Comparison of ENCODE assay signal across 8 cellular contexts in genomic region chr18:34977787-34978532, GRCh38.
DNase-seq lines count a peak whose midpoint lies in the region; ATAC-seq and TF ChIP-seq lines count a peak whose summit lies in the region.

No MANE protein-coding gene starts in this region.

- POLR2A ChIA-PET in BJ (lab: Charles Lee), result no interaction called here

- H4K20me1 ChIP-seq in KMS-11 (ENCODE audit: insufficient read depth) (no peaks in the 10 kb centered on the region), mammary epithelial cell (ENCODE audit: insufficient read depth, low read length) (no peaks in the 10 kb centered on the region)

- in situ Hi-C loops in mammary epithelial cell (cut with MboI; ENCODE audit: low sequenced_read_pairs in 2 of 2), result no loop called here

- peaks cover 18% of the 10 kb centered on the region for H3K27me3 ChIP-seq in BJ (ENCODE audit: control insufficient read depth, insufficient read depth, low read length)
- H3K27me3 ChIP-seq in KMS-11 (ENCODE audit: insufficient read depth, low read depth), result no peaks in the 10 kb centered on the region; the same call in 1 of the 2 replicates
- peaks cover 15% of the 10 kb centered on the region for H3K27me3 ChIP-seq in mammary epithelial cell (ENCODE audit: insufficient read depth, low read length)

- peak overlapping the region; percentile 97 for H2AFZ ChIP-seq in KMS-11 (ENCODE audit: low read depth)
- peak overlapping the region; percentile 73 for H2AFZ ChIP-seq in mammary epithelial cell (ENCODE audit: low read depth, low read length)

- TF ChIP-seq CTCF in BJ (IDR thresholded peaks at IDR 0.05; ENCODE audit: insufficient read depth, low read depth, low read length), result no peak
- 0 out of 2 replicates have a peak, but pooled peaks have one; percentile 18 for TF ChIP-seq CTCF in KMS-11 (conservative IDR thresholded peaks at IDR 0.05; ENCODE audit: low read depth, low read length)
- no peak for TF ChIP-seq CTCF in VCaP (conservative IDR thresholded peaks at IDR 0.05)
- TF ChIP-seq CTCF in mammary epithelial cell (conservative IDR thresholded peaks at IDR 0.05 in 1 of 2, IDR thresholded peaks at IDR 0.05 in 1 of 2; ENCODE audit: extremely low read depth in 1 of 2, insufficient read depth in 1 of 2, low read depth in 1 of 2, low read length in 2 of 2), result no peak

- H3K4me1 ChIP-seq in KMS-11 (ENCODE audit: low read depth, poor library complexity, severe bottlenecking), result peaks cover 12% of the 10 kb centered on the region
- peaks cover 28% of the 10 kb centered on the region for H3K4me1 ChIP-seq in mammary epithelial cell (ENCODE audit: insufficient read depth, low read length)

- H3K79me2 ChIP-seq in KMS-11 (ENCODE audit: insufficient read depth, low read depth), result no peaks in the 10 kb centered on the region
- no peaks in the 10 kb centered on the region for H3K79me2 ChIP-seq in mammary epithelial cell (ENCODE audit: insufficient read depth, low read length)

- dilution Hi-C loops in mammary epithelial cell (cut with HindIII; ENCODE audit: low sequenced_read_pairs), result no loop called here

- H3K27ac ChIP-seq in KMS-11, result 0 out of 2 replicates have a peak overlapping the region, but pooled peaks have one; percentile 17
- H3K27ac ChIP-seq in VCaP, result peak overlapping the region; percentile 68
- H3K27ac ChIP-seq in mammary epithelial cell (ENCODE audit: insufficient read depth, low read depth, low read length), result peak overlapping the region; percentile 81

- peak overlapping the region; percentile 93 for H3K4me2 ChIP-seq in KMS-11
- H3K4me2 ChIP-seq in mammary epithelial cell (ENCODE audit: insufficient read depth, low read depth, low read length), result peak overlapping the region; percentile 98

- H3K4me3 ChIP-seq in BJ (ENCODE audit: low read depth, low read length), result peak overlapping the region; percentile 58
- no peak overlapping the region for H3K4me3 ChIP-seq in KMS-11 (IDR thresholded peaks at IDR 0.05; ENCODE audit: insufficient read depth, low read depth, low read length)
- peak overlapping the region; percentile 36 to 53 (median 52) for H3K4me3 ChIP-seq in mammary epithelial cell (replicated peaks in 1 of 3; ENCODE audit: insufficient read depth in 1 of 3, low read depth in 2 of 3, low read length in 3 of 3)

- intact Hi-C loops in mammary epithelial cell (cut with micrococcal nuclease), result loop anchor here (10.0 kb wide), 2 partner anchors 273 to 367 kb away; partner anchors contain the start of gene ZNF24

- WGBS in mammary epithelial cell (ENCODE audit: low coverage, missing lambda C conversion rate), result 1% methylated on average over 31 of the region's 39 CpGs

- DNase-seq in BJ (ENCODE audit: low read depth) (no peak), mammary epithelial cell (peak; percentile 66), islet precursor cell (peak; percentile 74), GF-D8 (lab: John Stamatoyannopoulos, UW) (no peak)
- DNase-seq in stimulated activated CD4-positive, alpha-beta T cell treated with anti-CD3 and anti-CD28 coated beads, Interleukin-12 subunit alpha, Interleukin-12 subunit beta, amount 100 ng/mL, for 4 hours, result peak; percentile 55

- no peaks in the 10 kb centered on the region for H3K9me3 ChIP-seq in mammary epithelial cell (replicated peaks; ENCODE audit: insufficient read depth, low read length)

- ATAC-seq in GM19397 (IDR thresholded peaks at IDR 0.05; ENCODE audit: unreplicated experiment), result peak; percentile 33

- CTCF ChIA-PET in BJ (lab: Yijun Ruan, JAX) (interaction anchor here (0.5 kb wide), 1 partner anchor 329 kb away, joined by 3 read pairs; no protein-coding TSS in a partner anchor), mammary epithelial cell (lab: Charles Lee; ENCODE audit: low non-redundant PET) (no interaction called here)

- BruUV-seq in mammary epithelial cell (replicated peaks; lab: Mats Ljungman, UMichigan), result no TSS peak

- H3K9ac ChIP-seq in KMS-11, result peak overlapping the region; percentile 38; the same call in 1 of the 2 replicates
- peak overlapping the region; percentile 86 for H3K9ac ChIP-seq in mammary epithelial cell (ENCODE audit: insufficient read depth, low read length)

- H3K36me3 ChIP-seq in BJ (ENCODE audit: control insufficient read depth, insufficient read depth, low read length) (no peaks in the 10 kb centered on the region), KMS-11 (ENCODE audit: insufficient read depth) (no peaks in the 10 kb centered on the region), mammary epithelial cell (ENCODE audit: insufficient read depth, low read length) (no peaks in the 10 kb centered on the region)

Comparison
In these comparisons a context has a peak if more than half of its experiments do, and no peak if none do; other contexts are left out.
1. DNase-seq: peak in mammary epithelial cell (single experiment), islet precursor cell (single experiment) and stimulated activated CD4-positive, alpha-beta T cell treated with anti-CD3 and anti-CD28 coated beads, Interleukin-12 subunit alpha, Interleukin-12 subunit beta, amount 100 ng/mL, for 4 hours (single experiment); none in BJ (single experiment) and GF-D8 (single experiment).
2. H3K27ac ChIP-seq: peak in every context shown above with its lines; median percentile 81 in mammary epithelial cell; 68 in VCaP; 17 in KMS-11.